ENCODE assay signal across 20 cellular contexts in genomic region chr11:2518983-2519340, GRCh38.
A peak's percentile ranks its signal among the peaks of the same experiment; 100 is the strongest.
DNase-seq lines count a peak whose midpoint lies in the region; ATAC-seq and TF ChIP-seq lines count a peak whose summit lies in the region.
"Had no signal": no experiment of that assay in that cellular context is flagged by ENCODE, and none has a peak within 500 bp of the region (broad histone marks: within the 10 kb centered on the region; RNA-seq: fewer than 3 reads in every experiment).

No MANE protein-coding gene starts in this region.

- WGBS in transverse colon (ENCODE audit: low coverage in 1 of 2), 2 donors = 80 to 81% methylated on average over 2 to 8 of the region's 8 CpGs

- H3K36me3 ChIP-seq in transverse colon = no peaks in the 10 kb centered on the region

- DNase-seq in activated naive CD8-positive, alpha-beta T cell treated with anti-CD3 and anti-CD28 coated beads, Interleukin-2, amount 10 ng/mL, durations not matched to agents 7 days and 5 days = peak; percentile 25
- no peak for DNase-seq in activated naive CD8-positive, alpha-beta T cell treated with anti-CD3 and anti-CD28 coated beads, Interleukin-2, amount 50 U/mL, for 24 hours
- DNase-seq in activated CD8-positive, alpha-beta memory T cell treated with anti-CD3 and anti-CD28 coated beads, Interleukin-2, amount 50 U/mL, for 48 hours = peak; percentile 28
- DNase-seq in mesenteric fat pad (ENCODE audit: low spot score) (peak; percentile 86), transverse colon (peak; percentile 1), HT-29 (ENCODE audit: low spot score) (no peak), kidney glomerular epithelial cell (lab: John Stamatoyannopoulos, UW) (no peak)
- no peak for DNase-seq in stimulated activated CD4-positive, alpha-beta T cell treated with anti-CD3 and anti-CD28 coated beads, Interleukin-1b, Interleukin-23, amount 100 ng/mL, for 48 hours
- DNase-seq: activated CD4-positive, alpha-beta T cell treated with anti-CD3 and anti-CD28 coated beads for 48 hours; activated T-cell treated with anti-CD3 and anti-CD28 coated beads, Interleukin-2, amount 50 U/mL, for 72 hours; EL; foreskin keratinocyte; Kasumi-1; NCI-H1105; NCI-H69; T1000 had no signal

- H3K4me3 ChIP-seq in transverse colon = no peak overlapping the region
- H3K4me3 ChIP-seq: lung, SK-N-MC had no signal

- TF ChIP-seq EP300 in transverse colon (IDR thresholded peaks at IDR 0.05; ENCODE audit: low read depth) = no peak

- intact Hi-C loops in transverse colon (cut with DNase I; ENCODE audit: low total_unique reads) = no loop called here

- no peaks in the 10 kb centered on the region for H3K4me1 ChIP-seq in transverse colon
- H3K4me1 ChIP-seq: foreskin keratinocyte had no signal

- H3K36me3 Mint-ChIP-seq in activated naive CD8-positive, alpha-beta T cell treated with anti-CD3 and anti-CD28 coated beads, Interleukin-2, amount 10 ng/mL, durations not matched to agents 7 days and 5 days = no peaks in the 10 kb centered on the region
- no peaks in the 10 kb centered on the region for H3K36me3 Mint-ChIP-seq in activated naive CD8-positive, alpha-beta T cell treated with anti-CD3 and anti-CD28 coated beads, Interleukin-2, amount 50 U/mL, for 24 hours (ENCODE audit: low read depth)

- no peak overlapping the region for H3K27ac ChIP-seq in transverse colon
- H3K27ac ChIP-seq: foreskin keratinocyte, SK-N-MC had no signal

- H3K4me3 Mint-ChIP-seq in activated naive CD8-positive, alpha-beta T cell treated with anti-CD3 and anti-CD28 coated beads, Interleukin-2, amount 10 ng/mL, durations not matched to agents 7 days and 5 days = no peak overlapping the region
- H3K4me3 Mint-ChIP-seq in activated naive CD8-positive, alpha-beta T cell treated with anti-CD3 and anti-CD28 coated beads, Interleukin-2, amount 50 U/mL, for 24 hours = no peak overlapping the region
- H3K4me3 Mint-ChIP-seq: activated T-cell treated with anti-CD3 and anti-CD28 coated beads, Interleukin-2, amount 50 U/mL, for 72 hours; naive thymus-derived CD8-positive, alpha-beta T cell; stimulated activated naive CD8-positive, alpha-beta T cell treated with anti-CD3 and anti-CD28 coated beads, Interleukin-15, Interleukin-2, amounts not matched to agents 100 ng/mL and 50 ng/mL, for 24 hours had no signal

- H3K9me3 ChIP-seq in transverse colon = no peaks in the 10 kb centered on the region

- no peak overlapping the region for H3K27ac Mint-ChIP-seq in activated naive CD8-positive, alpha-beta T cell treated with anti-CD3 and anti-CD28 coated beads, Interleukin-2, amount 10 ng/mL, durations not matched to agents 7 days and 5 days
- no peak overlapping the region for H3K27ac Mint-ChIP-seq in activated naive CD8-positive, alpha-beta T cell treated with anti-CD3 and anti-CD28 coated beads, Interleukin-2, amount 50 U/mL, for 24 hours
- H3K27ac Mint-ChIP-seq: activated T-cell treated with anti-CD3 and anti-CD28 coated beads, Interleukin-2, amount 50 U/mL, for 72 hours; stimulated activated naive CD8-positive, alpha-beta T cell treated with anti-CD3 and anti-CD28 coated beads, Interleukin-15, Interleukin-2, amounts not matched to agents 100 ng/mL and 50 ng/mL, for 24 hours had no signal

- no peak for TF ChIP-seq CTCF in transverse colon (IDR thresholded peaks at IDR 0.05)

- H3K9me3 Mint-ChIP-seq in activated naive CD8-positive, alpha-beta T cell treated with anti-CD3 and anti-CD28 coated beads, Interleukin-2, amount 10 ng/mL, durations not matched to agents 7 days and 5 days = no peaks in the 10 kb centered on the region
- H3K9me3 Mint-ChIP-seq in activated naive CD8-positive, alpha-beta T cell treated with anti-CD3 and anti-CD28 coated beads, Interleukin-2, amount 50 U/mL, for 24 hours = no peaks in the 10 kb centered on the region
- H3K9me3 Mint-ChIP-seq: activated T-cell treated with anti-CD3 and anti-CD28 coated beads, Interleukin-2, amount 50 U/mL, for 72 hours; naive thymus-derived CD8-positive, alpha-beta T cell; stimulated activated naive CD8-positive, alpha-beta T cell treated with anti-CD3 and anti-CD28 coated beads, Interleukin-15, Interleukin-2, amounts not matched to agents 100 ng/mL and 50 ng/mL, for 24 hours had no signal

- H3K4me1 Mint-ChIP-seq in activated naive CD8-positive, alpha-beta T cell treated with anti-CD3 and anti-CD28 coated beads, Interleukin-2, amount 10 ng/mL, durations not matched to agents 7 days and 5 days = no peaks in the 10 kb centered on the region
- peaks cover 2% of the 10 kb centered on the region for H3K4me1 Mint-ChIP-seq in activated naive CD8-positive, alpha-beta T cell treated with anti-CD3 and anti-CD28 coated beads, Interleukin-2, amount 50 U/mL, for 24 hours

- POLR2A ChIA-PET in activated naive CD8-positive, alpha-beta T cell treated with anti-CD3 and anti-CD28 coated beads, Interleukin-2, amount 10 ng/mL, durations not matched to agents 7 days and 5 days (lab: Charles Lee) = no interaction called here

- TF ChIP-seq POLR2A in transverse colon (IDR thresholded peaks at IDR 0.05) = no peak

- no peaks in the 10 kb centered on the region for H3K27me3 Mint-ChIP-seq in activated naive CD8-positive, alpha-beta T cell treated with anti-CD3 and anti-CD28 coated beads, Interleukin-2, amount 10 ng/mL, durations not matched to agents 7 days and 5 days
- no peaks in the 10 kb centered on the region for H3K27me3 Mint-ChIP-seq in activated naive CD8-positive, alpha-beta T cell treated with anti-CD3 and anti-CD28 coated beads, Interleukin-2, amount 50 U/mL, for 24 hours
- H3K27me3 Mint-ChIP-seq: naive thymus-derived CD8-positive, alpha-beta T cell; stimulated activated naive CD8-positive, alpha-beta T cell treated with anti-CD3 and anti-CD28 coated beads, Interleukin-15, Interleukin-2, amounts not matched to agents 100 ng/mL and 50 ng/mL, for 24 hours had no signal

- in situ Hi-C loops in transverse colon (cut with MboI; ENCODE audit: low pct_ligation_motif_present in 1 of 4, low pct_unique_long_range_greater_than_20kb in 1 of 4, low sequenced_read_pairs in 3 of 4) = no loop called here

- no peak for ATAC-seq in activated naive CD8-positive, alpha-beta T cell treated with anti-CD3 and anti-CD28 coated beads, Interleukin-2, amount 10 ng/mL, durations not matched to agents 7 days and 5 days (ENCODE audit: low read depth)
- no peak for ATAC-seq in activated naive CD8-positive, alpha-beta T cell treated with anti-CD3 and anti-CD28 coated beads, Interleukin-2, amount 50 U/mL, for 24 hours
- ATAC-seq: activated T-cell treated with anti-CD3 and anti-CD28 coated beads, Interleukin-2, amount 50 U/mL, for 72 hours; foreskin keratinocyte; naive thymus-derived CD8-positive, alpha-beta T cell had no signal

- H3K27me3 ChIP-seq in transverse colon = no peaks in the 10 kb centered on the region

Comparison
In these comparisons a context has a peak if more than half of its experiments do, and no peak if none do; other contexts are left out.
1. DNase-seq: peak in activated naive CD8-positive, alpha-beta T cell treated with anti-CD3 and anti-CD28 coated beads, Interleukin-2, amount 10 ng/mL, durations not matched to agents 7 days and 5 days (single experiment), activated CD8-positive, alpha-beta memory T cell treated with anti-CD3 and anti-CD28 coated beads, Interleukin-2, amount 50 U/mL, for 48 hours (single experiment), mesenteric fat pad (single experiment) and transverse colon (single experiment); none in activated naive CD8-positive, alpha-beta T cell treated with anti-CD3 and anti-CD28 coated beads, Interleukin-2, amount 50 U/mL, for 24 hours (single experiment), stimulated activated CD4-positive, alpha-beta T cell treated with anti-CD3 and anti-CD28 coated beads, Interleukin-1b, Interleukin-23, amount 100 ng/mL, for 48 hours (single experiment), HT-29 (single experiment) and kidney glomerular epithelial cell (single experiment).